In genomic region chr11:2793781-2794418, GRCh38 we compare ENCODE assay signal across 21 cellular contexts.
DNase-seq lines count a peak whose midpoint lies in the region; ATAC-seq and TF ChIP-seq lines count a peak whose summit lies in the region.
"Had no signal": no experiment of that assay in that cellular context is flagged by ENCODE, and none has a peak within 500 bp of the region (broad histone marks: within the 10 kb centered on the region; RNA-seq: fewer than 3 reads in every experiment).

No MANE protein-coding gene starts in this region.

- no peak for TF ChIP-seq EP300 in transverse colon (IDR thresholded peaks at IDR 0.05; ENCODE audit: low read depth)

- H3K27me3 ChIP-seq in endodermal cell (ENCODE audit: control insufficient read depth, insufficient read depth, low read length, poor library complexity, severe bottlenecking) (peaks cover 27% of the 10 kb centered on the region), transverse colon (no peaks in the 10 kb centered on the region)

- H3K36me3 ChIP-seq in endodermal cell (ENCODE audit: control insufficient read depth, insufficient read depth, low read length) (no peaks in the 10 kb centered on the region), transverse colon (no peaks in the 10 kb centered on the region)

- no peak for TF ChIP-seq POLR2A in transverse colon (IDR thresholded peaks at IDR 0.05)

- intact Hi-C loops in transverse colon (cut with DNase I; ENCODE audit: low total_unique reads), result no loop called here

- H3K9me3 ChIP-seq in endodermal cell (ENCODE audit: control insufficient read depth, low read length) (no peaks in the 10 kb centered on the region), transverse colon (no peaks in the 10 kb centered on the region)

- H3K9ac ChIP-seq in endodermal cell (ENCODE audit: extremely low read depth, low read length, poor library complexity, severe bottlenecking), result no peak overlapping the region

- H3K27me3 Mint-ChIP-seq in endodermal cell (ENCODE audit: insufficient read depth), result peaks cover 72% of the 10 kb centered on the region
- no peaks in the 10 kb centered on the region for H3K27me3 Mint-ChIP-seq in nephron (ENCODE audit: low read depth)
- H3K27me3 Mint-ChIP-seq: activated CD4-positive, alpha-beta memory T cell treated with anti-CD3 and anti-CD28 coated beads for 36 hours had no signal

- H3K27ac Mint-ChIP-seq in endodermal cell (no peak overlapping the region), nephron (peak overlapping the region; percentile 65 to 72 (median 72))
- H3K27ac Mint-ChIP-seq: activated CD4-positive, alpha-beta memory T cell treated with anti-CD3 and anti-CD28 coated beads for 36 hours; B cell; immature natural killer cell had no signal

- 91 to 98% methylated on average over 8 to 13 of the region's 13 CpGs for WGBS in endodermal cell (ENCODE audit: insufficient coverage in 1 of 2, insufficient read length in 1 of 2), 2 experiments
- WGBS in transverse colon (ENCODE audit: low coverage in 1 of 2), 2 donors, result 83 to 100% methylated on average over 2 to 11 of the region's 13 CpGs

- TF ChIP-seq CTCF in endodermal cell (conservative IDR thresholded peaks at IDR 0.05) (no peak), nephron (IDR thresholded peaks at IDR 0.05; ENCODE audit: unreplicated experiment in 3 of 3) (no peak), transverse colon (IDR thresholded peaks at IDR 0.05) (no peak)

- H3K4me3 Mint-ChIP-seq in endodermal cell (no peak overlapping the region), nephron (peak overlapping the region in 1 of 3 experiments; percentile 3)
- H3K4me3 Mint-ChIP-seq: activated CD4-positive, alpha-beta memory T cell treated with anti-CD3 and anti-CD28 coated beads for 36 hours; activated T-cell treated with anti-CD3 and anti-CD28 coated beads, Interleukin-2, amount 50 U/mL, for 4 hours; immature natural killer cell had no signal

- H3K4me3 ChIP-seq in endodermal cell (ENCODE audit: low read length), result no peak overlapping the region
- no peak overlapping the region for H3K4me3 ChIP-seq in transverse colon

- H3K9me3 Mint-ChIP-seq in endodermal cell (peaks cover 6% of the 10 kb centered on the region), nephron (peaks cover 5% of the 10 kb centered on the region)
- H3K9me3 Mint-ChIP-seq: activated CD4-positive, alpha-beta memory T cell treated with anti-CD3 and anti-CD28 coated beads for 36 hours; activated T-cell treated with anti-CD3 and anti-CD28 coated beads, Interleukin-2, amount 50 U/mL, for 4 hours; immature natural killer cell had no signal

- no peak for ATAC-seq in GM21423 (IDR thresholded peaks at IDR 0.05; ENCODE audit: unreplicated experiment)
- no peak for ATAC-seq in GM21529 (IDR thresholded peaks at IDR 0.05; ENCODE audit: unreplicated experiment)
- ATAC-seq: activated T-cell treated with anti-CD3 and anti-CD28 coated beads, Interleukin-2, amount 50 U/mL, for 4 hours; naive thymus-derived CD4-positive, alpha-beta T cell; stimulated activated naive CD8-positive, alpha-beta T cell treated with anti-CD3 and anti-CD28 coated beads, Interleukin-15, Interleukin-2, amounts not matched to agents 100 U/mL and 50 U/mL, for 24 hours had no signal

- no peaks in the 10 kb centered on the region for H3K4me1 ChIP-seq in endodermal cell (ENCODE audit: control insufficient read depth, insufficient read depth, low read length)
- H3K4me1 ChIP-seq in transverse colon, result peaks cover 0 to 13% (median 7%) of the 10 kb centered on the region in 4 donors

- in situ Hi-C loops in transverse colon (cut with MboI; ENCODE audit: low pct_ligation_motif_present in 1 of 4, low pct_unique_long_range_greater_than_20kb in 1 of 4, low sequenced_read_pairs in 3 of 4), result no loop called here

- no peaks in the 10 kb centered on the region for H3K36me3 Mint-ChIP-seq in endodermal cell (ENCODE audit: low read depth)
- no peaks in the 10 kb centered on the region for H3K36me3 Mint-ChIP-seq in nephron (ENCODE audit: low read depth)
- H3K36me3 Mint-ChIP-seq: immature natural killer cell had no signal

- peak; percentile 11 for DNase-seq in activated CD8-positive, alpha-beta memory T cell treated with anti-CD3 and anti-CD28 coated beads, Interleukin-2, amount 50 U/mL, for 4 hours
- DNase-seq in activated CD8-positive, alpha-beta memory T cell treated with anti-CD3 and anti-CD28 coated beads for 24 hours, result no peak
- DNase-seq in endodermal cell (peak; percentile 27), transverse colon (peak; percentile 6), NCI-H2107 treated with DMSO at 0.1 percent for 48 hours (lab: John Stamatoyannopoulos, UW; ENCODE audit: unreplicated experiment) (no peak)
- DNase-seq: activated CD4-positive, alpha-beta memory T cell treated with anti-CD3 and anti-CD28 coated beads for 36 hours; activated T-cell treated with anti-CD3 and anti-CD28 coated beads, Interleukin-2, amount 50 U/mL, for 4 hours; amygdala; central memory CD4-positive, alpha-beta T cell; effector CD8-positive, alpha-beta T cell; immature natural killer cell; naive thymus-derived CD4-positive, alpha-beta T cell; NCI-H1930; NCI-H524 treated with DMSO at 0.1 percent for 48 hours; SHP77 treated with DMSO at 0.1 percent for 48 hours; stimulated activated naive CD8-positive, alpha-beta T cell treated with anti-CD3 and anti-CD28 coated beads, Interleukin-15, Interleukin-2, amounts not matched to agents 100 U/mL and 50 U/mL, for 24 hours had no signal

- H3K4me1 Mint-ChIP-seq in endodermal cell (no peaks in the 10 kb centered on the region), nephron (peaks cover 25% of the 10 kb centered on the region)

- no peak overlapping the region for H3K27ac ChIP-seq in endodermal cell (ENCODE audit: low read depth, low read length)
- H3K27ac ChIP-seq in transverse colon, result no peak overlapping the region
- H3K27ac ChIP-seq: 22Rv1 had no signal

Comparison
In these comparisons a context has a peak if more than half of its experiments do, and no peak if none do; other contexts are left out.
1. DNase-seq: peak in activated CD8-positive, alpha-beta memory T cell treated with anti-CD3 and anti-CD28 coated beads, Interleukin-2, amount 50 U/mL, for 4 hours (single experiment), endodermal cell (single experiment) and transverse colon (single experiment); none in activated CD8-positive, alpha-beta memory T cell treated with anti-CD3 and anti-CD28 coated beads for 24 hours (single experiment) and NCI-H2107 treated with DMSO at 0.1 percent for 48 hours (single experiment).